Comparison of ENCODE assay signal across 8 cellular contexts in genomic region chr1:165828581-165829329, GRCh38. TPM values are rescaled to one million over a fixed set of nuclear protein-coding genes. Genes with fewer than 3 reads are reported as not detected.
DNase-seq lines count a peak whose midpoint lies in the region; ATAC-seq, FAIRE-seq and TF ChIP-seq lines count a peak whose summit lies in the region.

No MANE protein-coding gene starts in this region.

- peak overlapping the region; percentile 81 for H3K27ac Mint-ChIP-seq in activated T-helper 2 cell treated with anti-CD3 and anti-CD28 coated beads, Interferon-gamma antibody, Interleukin-2, Interleukin-4, amounts not matched to agents 10 μg/mL and 5 μg/mL and 100 μg/mL, durations not matched to agents 14 hours and 24 hours and 36 hours
- peak overlapping the region; percentile 99 for H3K27ac Mint-ChIP-seq in neural crest cell (ENCODE audit: unreplicated experiment)

- DNase-seq in COLO668 (lab: John Stamatoyannopoulos, UW; ENCODE audit: unreplicated experiment): peak; percentile 82
- peak; percentile 76 for DNase-seq in HK-2 (ENCODE audit: unreplicated experiment)
- peak; percentile 94 for DNase-seq in NCI-H69 (lab: John Stamatoyannopoulos, UW)
- DNase-seq in activated T-helper 2 cell treated with anti-CD3 and anti-CD28 coated beads, Interferon-gamma antibody, Interleukin-2, Interleukin-4, amounts not matched to agents 10 μg/mL and 5 μg/mL and 100 μg/mL, durations not matched to agents 14 hours and 24 hours and 36 hours (ENCODE audit: low spot score): peak; percentile 10
- peak; percentile 44 to 54 for DNase-seq in frontal cortex (ENCODE audit: low spot score in 2 of 2)
- DNase-seq in neural crest cell (ENCODE audit: low read depth, low spot score): peak; percentile 43

- peak; percentile 1 for ATAC-seq in GM19043 (IDR thresholded peaks at IDR 0.05; ENCODE audit: low read depth, unreplicated experiment)
- no peak for ATAC-seq in GM19397 (IDR thresholded peaks at IDR 0.05; ENCODE audit: unreplicated experiment)

- H3K36me3 Mint-ChIP-seq in activated T-helper 2 cell treated with anti-CD3 and anti-CD28 coated beads, Interferon-gamma antibody, Interleukin-2, Interleukin-4, amounts not matched to agents 10 μg/mL and 5 μg/mL and 100 μg/mL, durations not matched to agents 14 hours and 24 hours and 36 hours (ENCODE audit: low read depth): peaks cover 31% of the 10 kb centered on the region
- H3K36me3 Mint-ChIP-seq in neural crest cell (ENCODE audit: low read depth): peaks cover 5% of the 10 kb centered on the region

- TF ChIP-seq CTCF in neural crest cell (conservative IDR thresholded peaks at IDR 0.05): no peak

- FAIRE-seq in frontal cortex (lab: Jason Lieb, UNC): no peak

- no peaks in the 10 kb centered on the region for H3K9me3 Mint-ChIP-seq in activated T-helper 2 cell treated with anti-CD3 and anti-CD28 coated beads, Interferon-gamma antibody, Interleukin-2, Interleukin-4, amounts not matched to agents 10 μg/mL and 5 μg/mL and 100 μg/mL, durations not matched to agents 14 hours and 24 hours and 36 hours
- no peaks in the 10 kb centered on the region for H3K9me3 Mint-ChIP-seq in neural crest cell

- peak overlapping the region; percentile 89 for H3K4me3 Mint-ChIP-seq in activated T-helper 2 cell treated with anti-CD3 and anti-CD28 coated beads, Interferon-gamma antibody, Interleukin-2, Interleukin-4, amounts not matched to agents 10 μg/mL and 5 μg/mL and 100 μg/mL, durations not matched to agents 14 hours and 24 hours and 36 hours (ENCODE audit: low read depth)
- H3K4me3 Mint-ChIP-seq in neural crest cell: peak overlapping the region; percentile 100

- intact Hi-C loops in activated T-helper 2 cell treated with anti-CD3 and anti-CD28 coated beads, Interferon-gamma antibody, Interleukin-2, Interleukin-4, amounts not matched to agents 10 μg/mL and 5 μg/mL and 100 μg/mL, durations not matched to agents 14 hours and 24 hours and 36 hours (cut with micrococcal nuclease): loop anchor here (2.0 to 5.0 kb wide), 3 partner anchors 22 to 231 kb away; partner anchors contain the start of gene ALDH9A1

- H3K27me3 Mint-ChIP-seq in activated T-helper 2 cell treated with anti-CD3 and anti-CD28 coated beads, Interferon-gamma antibody, Interleukin-2, Interleukin-4, amounts not matched to agents 10 μg/mL and 5 μg/mL and 100 μg/mL, durations not matched to agents 14 hours and 24 hours and 36 hours (ENCODE audit: low read depth): peaks cover 4% of the 10 kb centered on the region
- peaks cover 2% of the 10 kb centered on the region for H3K27me3 Mint-ChIP-seq in neural crest cell (ENCODE audit: low read depth)

- peaks cover 28% of the 10 kb centered on the region for H3K4me1 Mint-ChIP-seq in activated T-helper 2 cell treated with anti-CD3 and anti-CD28 coated beads, Interferon-gamma antibody, Interleukin-2, Interleukin-4, amounts not matched to agents 10 μg/mL and 5 μg/mL and 100 μg/mL, durations not matched to agents 14 hours and 24 hours and 36 hours (ENCODE audit: low read depth)
- peaks cover 42% of the 10 kb centered on the region for H3K4me1 Mint-ChIP-seq in neural crest cell

RNA-seq across cellular contexts. Expression of gene UCK2, which starts 1.3 kb away (rescaled TPM):
- total RNA-seq in activated T-helper 2 cell treated with anti-CD3 and anti-CD28 coated beads, Interferon-gamma antibody, Interleukin-2, Interleukin-4, amounts not matched to agents 10 μg/mL and 5 μg/mL and 100 μg/mL, durations not matched to agents 14 hours and 24 hours and 36 hours: 94.3 and 100 TPM in 2 replicates
- total RNA-seq in frontal cortex (77.9 TPM), neural crest cell (64.6 and 66.7 TPM in 2 replicates)

Comparison
In these comparisons a context has a peak if more than half of its experiments do, and no peak if none do; other contexts are left out.
1. DNase-seq: peak in every context shown above with its lines; median percentile 94 in NCI-H69; 82 in COLO668; 76 in HK-2; 49 in frontal cortex; 43 in neural crest cell; 10 in activated T-helper 2 cell treated with anti-CD3 and anti-CD28 coated beads, Interferon-gamma antibody, Interleukin-2, Interleukin-4, amounts not matched to agents 10 μg/mL and 5 μg/mL and 100 μg/mL, durations not matched to agents 14 hours and 24 hours and 36 hours.